29 cellular contexts compared by ENCODE assay signal in genomic region chr4:56078866-56079265, GRCh38.
DNase-seq lines count a peak whose midpoint lies in the region; TF ChIP-seq lines count a peak whose summit lies in the region.
"Had no signal": no experiment of that assay in that cellular context is flagged by ENCODE, and none has a peak within 500 bp of the region (broad histone marks: within the 10 kb centered on the region; RNA-seq: fewer than 3 reads in every experiment).

No MANE protein-coding gene starts in this region.

- TF ChIP-seq CTCF in osteoblast (IDR thresholded peaks at IDR 0.05; ENCODE audit: extremely low read depth, low read depth, low read length): no peak

- H3K27me3 ChIP-seq in osteoblast (ENCODE audit: insufficient read depth, low read length): no peaks in the 10 kb centered on the region
- H3K27me3 ChIP-seq: dorsolateral prefrontal cortex, esophagus muscularis mucosa, heart right ventricle, pancreas had no signal

- no peaks in the 10 kb centered on the region for H3K36me3 ChIP-seq in osteoblast (ENCODE audit: insufficient read depth, low read length)
- H3K36me3 ChIP-seq: esophagus muscularis mucosa, heart right ventricle, pancreas had no signal

- H3K4me2 ChIP-seq in osteoblast (ENCODE audit: insufficient read depth, low read length): no peak overlapping the region
- H3K4me2 ChIP-seq: SK-N-SH, smooth muscle cell had no signal

- H3K4me1 ChIP-seq in osteoblast (ENCODE audit: insufficient read depth, low read length): no peaks in the 10 kb centered on the region
- H3K4me1 ChIP-seq: esophagus muscularis mucosa, heart right ventricle, pancreas had no signal

- H3K79me2 ChIP-seq in osteoblast (ENCODE audit: insufficient read depth, low read length): no peaks in the 10 kb centered on the region

- H3K27ac ChIP-seq in osteoblast (ENCODE audit: low read depth, low read length): no peak overlapping the region
- H3K27ac ChIP-seq: dorsolateral prefrontal cortex, esophagus muscularis mucosa, heart right ventricle, HL-60, pancreas had no signal

- DNase-seq in C1 segment of cervical spinal cord (lab: John Stamatoyannopoulos, UW) (peak in 8 of 14 donors; percentile 7 to 38 (median 18)), NCI-H446 treated with DMSO at 0.1 percent for 48 hours (lab: John Stamatoyannopoulos, UW) (peak; percentile 26), dermis blood vessel endothelial cell (peak; percentile 18), osteoblast (ENCODE audit: insufficient read length, low spot score, missing footprints) (no peak), GM19240 (ENCODE audit: insufficient read length, low spot score) (no peak), activated gamma-delta T cell (lab: John Stamatoyannopoulos, UW) (no peak), SW480 (ENCODE audit: low spot score) (no peak), NAMALWA (ENCODE audit: low spot score) (no peak)
- DNase-seq: activated CD8-positive, alpha-beta memory T cell treated with anti-CD3 and anti-CD28 coated beads, Interleukin-2, amount 10 ng/mL, durations not matched to agents 7 days and 5 days; activated naive CD8-positive, alpha-beta T cell treated with anti-CD3 and anti-CD28 coated beads, Interleukin-2, amount 50 U/mL, for 24 hours; activated T-cell treated with anti-CD3 and anti-CD28 coated beads, Interleukin-2, amount 50 U/mL, for 48 hours; central memory CD4-positive, alpha-beta T cell; dorsolateral prefrontal cortex; EL; foreskin fibroblast; heart right ventricle; KG1; kidney; naive thymus-derived CD4-positive, alpha-beta T cell; NCI-H1417 treated with DMSO at 0.1 percent for 48 hours; NCI-H226; pancreas; SK-N-SH; stimulated activated CD4-positive, alpha-beta T cell treated with anti-CD3 and anti-CD28 coated beads, Interleukin-1b, Interleukin-23, amount 100 ng/mL, for 48 hours; stimulated activated naive CD4-positive, alpha-beta T cell treated with Interleukin-2 at 50 U/mL for 16 hours had no signal

- H3K4me3 ChIP-seq in osteoblast (ENCODE audit: insufficient read depth, low read length): no peak overlapping the region
- H3K4me3 ChIP-seq: dorsolateral prefrontal cortex, esophagus muscularis mucosa, GM12878, heart right ventricle, pancreas, smooth muscle cell had no signal

- H2AFZ ChIP-seq in osteoblast (ENCODE audit: low read length): peak overlapping the region; percentile 56

- H3K9me3 ChIP-seq in osteoblast (ENCODE audit: low read depth, low read length): no peaks in the 10 kb centered on the region
- H3K9me3 ChIP-seq: esophagus muscularis mucosa, pancreas had no signal

- no peaks in the 10 kb centered on the region for H4K20me1 ChIP-seq in osteoblast (ENCODE audit: insufficient read depth, low read length)

Comparison
In these comparisons a context has a peak if more than half of its experiments do, and no peak if none do; other contexts are left out.
1. DNase-seq: peak in C1 segment of cervical spinal cord (8 of 14), NCI-H446 treated with DMSO at 0.1 percent for 48 hours (single experiment) and dermis blood vessel endothelial cell (single experiment); none in osteoblast (single experiment), GM19240 (single experiment), activated gamma-delta T cell (single experiment), SW480 (single experiment) and NAMALWA (single experiment).